Comparison of ENCODE assay signal across 9 cellular contexts in the genomic region with DNA sequence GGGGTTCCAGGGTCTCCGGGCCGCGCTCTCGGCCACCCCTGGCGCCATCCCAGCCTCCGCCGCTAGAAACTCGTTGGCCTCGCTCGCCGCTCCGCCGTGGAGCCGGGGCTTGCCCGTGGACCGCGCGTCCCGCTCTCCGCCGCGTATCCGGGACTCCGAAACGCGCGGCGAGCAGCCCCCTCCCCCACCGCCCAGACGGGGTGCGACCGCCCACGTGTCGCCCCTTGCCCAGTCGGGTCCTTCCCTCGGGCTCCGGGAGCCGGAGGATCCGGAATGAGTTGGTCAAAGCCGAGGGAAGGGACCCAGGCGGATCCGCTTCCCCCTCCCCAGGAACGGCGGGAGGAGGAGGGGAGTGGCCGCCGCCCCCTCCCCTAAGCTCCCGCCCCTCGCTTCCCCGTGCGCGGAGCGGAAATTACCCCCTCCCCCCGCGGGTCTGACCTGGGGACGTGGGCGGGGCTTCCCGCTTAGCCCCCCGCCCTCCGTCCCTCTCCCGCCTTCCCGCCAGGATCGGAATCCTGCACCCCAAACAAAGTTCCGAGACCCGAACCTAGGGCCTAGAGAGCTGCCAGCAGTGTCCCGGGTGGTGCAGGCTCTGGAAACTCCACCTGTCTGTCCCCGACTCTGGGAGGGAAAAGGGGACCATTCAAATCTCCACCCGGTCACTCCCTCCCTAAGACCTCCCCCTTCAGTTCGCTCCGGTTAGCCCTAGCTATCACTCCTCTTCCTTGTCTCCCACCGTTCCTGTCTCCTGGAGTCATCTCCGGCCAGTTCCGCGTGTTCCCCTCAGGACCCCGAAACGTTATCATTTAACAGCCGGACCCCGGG. TPM values are rescaled to one million over a fixed set of nuclear protein-coding genes. Genes with fewer than 3 reads are reported as not detected.
DNase-seq lines count a peak whose midpoint lies in the region; ATAC-seq and TF ChIP-seq lines count a peak whose summit lies in the region.
"Had no signal": no experiment of that assay in that cellular context is flagged by ENCODE, and none has a peak within 500 bp of the region (broad histone marks: within the 10 kb centered on the region; RNA-seq: fewer than 3 reads in every experiment).

No MANE protein-coding gene starts in this region.

- H3K4me3 ChIP-seq in SK-N-SH (ENCODE audit: low read depth in 2 of 2, low read length in 1 of 2): no peak overlapping the region; a peak in 1 of 4 replicates
- no peak overlapping the region for H3K4me3 ChIP-seq in vagina

- H3K4me1 ChIP-seq in SK-N-SH (ENCODE audit: control insufficient read depth in 1 of 2, insufficient read depth in 2 of 2, low read depth in 1 of 2, low read length in 1 of 2): no peaks in the 10 kb centered on the region; a peak in 1 of 4 replicates
- H3K4me1 ChIP-seq in foreskin keratinocyte: no peaks in the 10 kb centered on the region
- H3K4me1 ChIP-seq in vagina: peaks cover 35% of the 10 kb centered on the region

- peak; percentile 15 for ATAC-seq in foreskin keratinocyte

- H3K79me2 ChIP-seq in SK-N-SH (ENCODE audit: insufficient read depth): no peaks in the 10 kb centered on the region

- H3K9ac ChIP-seq in SK-N-SH: no peak overlapping the region

- H3K36me3 ChIP-seq in SK-N-SH (replicated peaks in 1 of 2; ENCODE audit: control insufficient read depth in 1 of 2, insufficient read depth in 2 of 2, low read length in 1 of 2): no peaks in the 10 kb centered on the region
- no peaks in the 10 kb centered on the region for H3K36me3 ChIP-seq in vagina

- TF ChIP-seq POLR2A in vagina (IDR thresholded peaks at IDR 0.05): no peak

- peaks cover 87% of the 10 kb centered on the region for H3K27me3 ChIP-seq in SK-N-SH (ENCODE audit: insufficient read depth)
- peaks cover 100% of the 10 kb centered on the region for H3K27me3 ChIP-seq in foreskin keratinocyte
- H3K27me3 ChIP-seq in vagina: peaks cover 20% of the 10 kb centered on the region

- under 1% methylated on average over 37 of the region's 77 CpGs for WGBS in SK-N-SH (ENCODE audit: low lambda C conversion rate)

- TF ChIP-seq CTCF in SK-N-SH (IDR thresholded peaks at IDR 0.05): peak; percentile 9; the same call in 1 of the 2 replicates
- TF ChIP-seq CTCF in foreskin keratinocyte (conservative IDR thresholded peaks at IDR 0.05): no peak
- TF ChIP-seq CTCF in vagina (IDR thresholded peaks at IDR 0.05): no peak

- H3K4me2 ChIP-seq in SK-N-SH: no peak overlapping the region

- DNase-seq in stimulated activated CD4-positive, alpha-beta T cell treated with anti-CD3 and anti-CD28 coated beads, Interleukin-12 subunit alpha, Interleukin-12 subunit beta, amount 100 ng/mL, for 4 hours: peak; percentile 3
- DNase-seq in stimulated activated CD4-positive, alpha-beta T cell treated with anti-CD3 and anti-CD28 coated beads, Interleukin-4, amount 100 ng/mL, for 24 hours: no peak
- DNase-seq in SK-N-SH: peak; percentile 65
- DNase-seq in foreskin keratinocyte: no peak
- DNase-seq in vagina (ENCODE audit: extremely low spot score in 2 of 2): peak; percentile 64 to 70
- DNase-seq in amygdala (lab: John Stamatoyannopoulos, UW): no peak
- DNase-seq in NOMO-1 treated with DMSO at 0.1 percent for 48 hours (lab: John Stamatoyannopoulos, UW; ENCODE audit: unreplicated experiment): no peak
- no peak for DNase-seq in NCI-H2029 (lab: John Stamatoyannopoulos, UW)

- TF ChIP-seq EP300 in SK-N-SH (IDR thresholded peaks at IDR 0.05; ENCODE audit: borderline replicate concordance in 1 of 2, low read depth in 1 of 2, low read length in 1 of 2): no peak

- CTCF ChIA-PET in SK-N-SH (lab: Yijun Ruan, JAX): interaction anchor here (1.1 to 5.7 kb wide), 8 partner anchors 9 to 360 kb away, joined by 3 to 35 read pairs (median 4); no protein-coding TSS in a partner anchor

- H3K9me2 ChIP-seq in SK-N-SH: no peaks in the 10 kb centered on the region

- no peak overlapping the region for H2AFZ ChIP-seq in SK-N-SH (ENCODE audit: low read depth)

- no peak overlapping the region for H3K27ac ChIP-seq in SK-N-SH (ENCODE audit: low read depth in 2 of 2, low read length in 1 of 2)
- no peak overlapping the region for H3K27ac ChIP-seq in foreskin keratinocyte
- no peak overlapping the region for H3K27ac ChIP-seq in vagina

- H3F3A ChIP-seq in SK-N-SH (replicated peaks; ENCODE audit: insufficient read depth): peaks cover 28% of the 10 kb centered on the region

- intact Hi-C loops in vagina (cut with DNase I): no loop called here

- POLR2A ChIA-PET in SK-N-SH (lab: Yijun Ruan, JAX): no interaction called here

- H3K9me3 ChIP-seq in SK-N-SH (no peaks in the 10 kb centered on the region), vagina (no peaks in the 10 kb centered on the region)

- H4K20me1 ChIP-seq in SK-N-SH (ENCODE audit: insufficient read depth): 0 out of 2 replicates have a peak, but pooled peaks cover 12% of the 10 kb centered on the region

- TF ChIP-seq RAD21 in SK-N-SH (IDR thresholded peaks at IDR 0.05; ENCODE audit: low read length): no peak

TF ChIP-seq in SK-N-SH, 30 proteins besides CTCF, POLR2A, EP300 and RAD21:
- TF ChIP-seq, protein P1, sequence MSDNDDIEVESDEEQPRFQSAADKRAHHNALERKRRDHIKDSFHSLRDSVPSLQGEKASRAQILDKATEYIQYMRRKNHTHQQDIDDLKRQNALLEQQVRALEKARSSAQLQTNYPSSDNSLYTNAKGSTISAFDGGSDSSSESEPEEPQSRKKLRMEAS (IDR thresholded peaks at IDR 0.05; ENCODE audit: low read depth): no peak
- TF ChIP-seq NRF1 (IDR thresholded peaks at IDR 0.05; ENCODE audit: low read depth, low read length) (no peak), RXRA (IDR thresholded peaks at IDR 0.05; ENCODE audit: borderline replicate concordance, low read depth) (no peak), POLR2AphosphoS5 (IDR thresholded peaks at IDR 0.05; ENCODE audit: low read depth, low read length) (0 out of 2 replicates have a peak, but pooled peaks have one; percentile 30), SIN3A (IDR thresholded peaks at IDR 0.05; ENCODE audit: borderline replicate concordance, low read depth, low read length) (no peak), FOXM1 (IDR thresholded peaks at IDR 0.05; ENCODE audit: low read depth) (no peak), EZH2phosphoT487 (IDR thresholded peaks at IDR 0.05; ENCODE audit: borderline replicate concordance, low read depth) (peak; percentile 97; the same call in 1 of the 2 replicates)

RNA-seq across cellular contexts. Expression of a gene that starts 1.1 kb away (rescaled TPM):
- polyA plus RNA-seq in SK-N-SH (2012; rRNA removed) (0.02 and 0.05 TPM in 2 replicates), foreskin keratinocyte (not detected in 2 replicates)
- 0.07 and 0.10 TPM in 2 replicates for polyA plus RNA-seq in SK-N-SH (2012; cell fraction: cytosol; rRNA removed)
- polyA plus RNA-seq in SK-N-SH (2012; cell fraction: nucleus; rRNA removed): 0.01 and 0.21 TPM in 2 replicates
- total RNA-seq in foreskin keratinocyte (0.03 TPM in 1 of 2 replicates, not detected in the other), vagina (not detected)

RNA-seq across cellular contexts. Expression of a gene that starts 27.7 kb away (rescaled TPM):
- polyA plus RNA-seq in SK-N-SH (2012; rRNA removed) (0.29 and 0.64 TPM in 2 replicates), foreskin keratinocyte (not detected in 2 replicates)
- 0.34 and 0.58 TPM in 2 replicates for polyA plus RNA-seq in SK-N-SH (2012; cell fraction: cytosol; rRNA removed)
- 0.19 TPM in 1 of 2 replicates, not detected in the other for polyA plus RNA-seq in SK-N-SH (2012; cell fraction: nucleus; rRNA removed)
- total RNA-seq in foreskin keratinocyte (not detected in 2 replicates), vagina (not detected)
- total RNA-seq: activated naive CD4-positive, alpha-beta T cell treated with anti-CD3 and anti-CD28 coated beads, Interleukin-2, amount 50 U/mL, for 72 hours had no signal

RNA-seq across cellular contexts. Expression of a gene that starts 51.4 kb away (rescaled TPM):
- polyA plus RNA-seq in SK-N-SH (2012; rRNA removed) (329 and 358 TPM in 2 replicates), foreskin keratinocyte (214 and 219 TPM in 2 replicates)
- 283 and 343 TPM in 2 replicates for polyA plus RNA-seq in SK-N-SH (2012; cell fraction: cytosol; rRNA removed)
- polyA plus RNA-seq in SK-N-SH (2012; cell fraction: nucleus; rRNA removed): 185 and 191 TPM in 2 replicates
- total RNA-seq in foreskin keratinocyte (96.2 and 106 TPM in 2 replicates), vagina (64.1 TPM)

Comparison
In these comparisons a context has a peak if more than half of its experiments do, and no peak if none do; other contexts are left out.
1. DNase-seq: peak in stimulated activated CD4-positive, alpha-beta T cell treated with anti-CD3 and anti-CD28 coated beads, Interleukin-12 subunit alpha, Interleukin-12 subunit beta, amount 100 ng/mL, for 4 hours (single experiment), SK-N-SH (single experiment) and vagina (2 of 2); none in stimulated activated CD4-positive, alpha-beta T cell treated with anti-CD3 and anti-CD28 coated beads, Interleukin-4, amount 100 ng/mL, for 24 hours (single experiment), foreskin keratinocyte (0 of 2), amygdala (0 of 56), NOMO-1 treated with DMSO at 0.1 percent for 48 hours (single experiment) and NCI-H2029 (single experiment).